ENCODE assay signal across 8 cellular contexts in the genomic region with DNA sequence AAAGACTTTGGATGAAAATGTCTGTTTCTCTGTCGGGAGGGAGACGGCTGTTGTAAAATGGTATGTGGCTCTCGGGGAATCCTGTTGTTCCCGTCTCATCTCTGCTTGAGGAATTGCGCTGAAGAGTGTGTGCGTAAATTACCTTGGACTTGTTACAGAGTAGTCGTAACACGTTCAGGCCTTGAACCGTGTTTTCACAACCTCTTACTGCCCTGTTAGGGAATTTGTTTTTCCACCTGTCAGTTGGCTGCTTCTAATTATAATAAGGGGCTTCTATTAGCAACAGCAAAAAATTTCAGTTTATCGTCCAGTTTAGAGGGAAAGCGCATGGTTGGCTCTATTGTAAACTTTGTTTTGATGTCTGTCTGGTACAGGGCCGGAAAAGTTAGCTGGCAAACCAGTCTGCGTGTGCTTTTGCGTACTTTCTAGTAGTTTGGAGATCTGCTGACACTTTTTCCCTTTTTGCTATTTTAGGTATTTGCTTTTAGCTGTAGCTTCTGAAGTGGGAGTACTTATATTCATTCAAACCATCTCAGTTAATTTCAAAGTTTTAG.
DNase-seq lines count a peak whose midpoint lies in the region; ATAC-seq lines count a peak whose summit lies in the region.

No MANE protein-coding gene starts in this region.

- no peaks in the 10 kb centered on the region for H3K9me3 ChIP-seq in SK-N-MC (ENCODE audit: low read depth, low read length)
- no peaks in the 10 kb centered on the region for H3K9me3 ChIP-seq in endocrine pancreas (ENCODE audit: control insufficient read depth, low read length)
- no peaks in the 10 kb centered on the region for H3K9me3 ChIP-seq in muscle layer of colon (ENCODE audit: low read length)

- H3K36me3 Mint-ChIP-seq in T-helper 2 cell treated with Interferon-gamma antibody and Interleukin-4, amounts not matched to agents 5 μg/mL and 100 μg/mL, for 36 hours (ENCODE audit: low read depth), result peaks cover 13% of the 10 kb centered on the region

- peak overlapping the region; percentile 98 for H3K4me3 Mint-ChIP-seq in T-helper 2 cell treated with Interferon-gamma antibody and Interleukin-4, amounts not matched to agents 5 μg/mL and 100 μg/mL, for 36 hours

- peak; percentile 11 for ATAC-seq in HG03135 (IDR thresholded peaks at IDR 0.05; ENCODE audit: unreplicated experiment)

- H3K9ac ChIP-seq in SK-N-MC (ENCODE audit: insufficient read length) (peak overlapping the region; percentile 96), endocrine pancreas (ENCODE audit: control insufficient read depth, insufficient read depth, low read length) (peak overlapping the region; percentile 98), muscle layer of colon (ENCODE audit: low read length) (peak overlapping the region; percentile 68)

- H3K27me3 ChIP-seq in endocrine pancreas (ENCODE audit: control insufficient read depth, insufficient read depth, low read length) (no peaks in the 10 kb centered on the region), muscle layer of colon (ENCODE audit: control insufficient read depth in 1 of 2, insufficient read depth in 2 of 2, low read length in 2 of 2) (no peaks in the 10 kb centered on the region)

- H3K4me1 ChIP-seq in endocrine pancreas (ENCODE audit: control insufficient read depth, insufficient read depth, low read length) (peaks cover 9% of the 10 kb centered on the region), muscle layer of colon (ENCODE audit: insufficient read depth, low read length) (peaks cover 43% of the 10 kb centered on the region)

- peak; percentile 8 for DNase-seq in T-helper 2 cell treated with Interferon-gamma antibody and Interleukin-4, amounts not matched to agents 5 μg/mL and 100 μg/mL, for 36 hours (ENCODE audit: low spot score)
- DNase-seq in T-helper 2 cell (no peak), SK-N-MC (ENCODE audit: low read depth, low spot score) (no peak), GOT3 (lab: John Stamatoyannopoulos, UW) (no peak), NCI-H2107 (lab: John Stamatoyannopoulos, UW) (no peak)

- H3K27me3 Mint-ChIP-seq in T-helper 2 cell treated with Interferon-gamma antibody and Interleukin-4, amounts not matched to agents 5 μg/mL and 100 μg/mL, for 36 hours (ENCODE audit: low read depth), result no peaks in the 10 kb centered on the region

- H3K36me3 ChIP-seq in SK-N-MC (ENCODE audit: insufficient read depth, low read length), result no peaks in the 10 kb centered on the region
- H3K36me3 ChIP-seq in endocrine pancreas (ENCODE audit: control insufficient read depth, insufficient read depth, low read length), result no peaks in the 10 kb centered on the region
- no peaks in the 10 kb centered on the region for H3K36me3 ChIP-seq in muscle layer of colon (ENCODE audit: insufficient read depth, low read length)

- peaks cover 32% of the 10 kb centered on the region for H3K4me1 Mint-ChIP-seq in T-helper 2 cell treated with Interferon-gamma antibody and Interleukin-4, amounts not matched to agents 5 μg/mL and 100 μg/mL, for 36 hours (ENCODE audit: low read depth)

- peak overlapping the region; percentile 96 for H3K27ac ChIP-seq in SK-N-MC
- peak overlapping the region; percentile 99 for H3K27ac ChIP-seq in muscle layer of colon (ENCODE audit: low read depth, low read length)

- H3K4me3 ChIP-seq in SK-N-MC, result peak overlapping the region; percentile 88
- peak overlapping the region; percentile 92 for H3K4me3 ChIP-seq in endocrine pancreas (ENCODE audit: control insufficient read depth, insufficient read depth, low read length)
- H3K4me3 ChIP-seq in muscle layer of colon (ENCODE audit: low read depth in 1 of 2, low read length in 2 of 2), result peak overlapping the region; percentile 84 to 98

- peaks cover 4% of the 10 kb centered on the region for H3K9me3 Mint-ChIP-seq in T-helper 2 cell treated with Interferon-gamma antibody and Interleukin-4, amounts not matched to agents 5 μg/mL and 100 μg/mL, for 36 hours

- H3K27ac Mint-ChIP-seq in T-helper 2 cell treated with Interferon-gamma antibody and Interleukin-4, amounts not matched to agents 5 μg/mL and 100 μg/mL, for 36 hours, result peak overlapping the region; percentile 99
